ENCODE assay signal across 14 cellular contexts in genomic region chr17:28967240-28968135, GRCh38. TPM values are rescaled to one million over a fixed set of nuclear protein-coding genes. Genes with fewer than 3 reads are reported as not detected.
DNase-seq lines count a peak whose midpoint lies in the region; ATAC-seq and TF ChIP-seq lines count a peak whose summit lies in the region.
"Had no signal": no experiment of that assay in that cellular context is flagged by ENCODE, and none has a peak within 500 bp of the region (broad histone marks: within the 10 kb centered on the region; RNA-seq: fewer than 3 reads in every experiment).

No MANE protein-coding gene starts in this region.

- no peaks in the 10 kb centered on the region for H3K27me3 ChIP-seq in neural cell (ENCODE audit: insufficient read depth, low read depth, low read length)
- H3K27me3 ChIP-seq: body of pancreas, MG63 had no signal

- DNase-seq in ELF-1 (ENCODE audit: low read depth, low spot score): peak; percentile 79
- peak; percentile 83 for DNase-seq in NCI-H1694 (lab: John Stamatoyannopoulos, UW)
- no peak for DNase-seq in GM03348 (ENCODE audit: low spot score)
- DNase-seq in retina: no peak
- DNase-seq: activated T-cell treated with anti-CD3 and anti-CD28 coated beads, Interleukin-2, amount 50 U/mL, for 48 hours; Calu3; HFFc6 had no signal

- H2AFZ ChIP-seq in neural cell (ENCODE audit: low read depth, low read length): no peak overlapping the region

- no peak overlapping the region for H3K9ac ChIP-seq in neural cell (ENCODE audit: low read length)

- H3K27ac ChIP-seq in neural cell (ENCODE audit: low read length): no peak overlapping the region
- H3K27ac ChIP-seq: epithelial cell of prostate had no signal

- H3K4me3 ChIP-seq in neural cell (ENCODE audit: low read length): no peak overlapping the region
- H3K4me3 ChIP-seq: body of pancreas, MG63 had no signal

- ATAC-seq in activated T-helper 17 cell treated with anti-CD3 and anti-CD28 coated beads, Interleukin-2, amount 50 U/mL, for 72 hours (replicated peaks): no peak
- ATAC-seq in GM21528 (IDR thresholded peaks at IDR 0.05; ENCODE audit: low FRiP score, unreplicated experiment): no peak
- ATAC-seq in GM18517 (IDR thresholded peaks at IDR 0.05; ENCODE audit: unreplicated experiment): no peak

- no peak overlapping the region for H3K4me3 Mint-ChIP-seq in activated T-helper 17 cell treated with anti-CD3 and anti-CD28 coated beads, Interleukin-2, amount 50 U/mL, for 72 hours
- H3K4me3 Mint-ChIP-seq: HFFc6 had no signal

- no peaks in the 10 kb centered on the region for H3K36me3 ChIP-seq in neural cell (ENCODE audit: insufficient read depth, low read length)
- H3K36me3 ChIP-seq: MG63 had no signal

- no peaks in the 10 kb centered on the region for H3K9me3 Mint-ChIP-seq in activated T-helper 17 cell treated with anti-CD3 and anti-CD28 coated beads, Interleukin-2, amount 50 U/mL, for 72 hours
- H3K9me3 Mint-ChIP-seq: HFFc6 had no signal

- no peaks in the 10 kb centered on the region for H3F3A ChIP-seq in neural cell (ENCODE audit: insufficient read depth, low read length, poor library complexity, severe bottlenecking)

- no peaks in the 10 kb centered on the region for H3K79me2 ChIP-seq in neural cell (replicated peaks; ENCODE audit: insufficient read depth, low read length)

- no peak for TF ChIP-seq EP300 in neural cell (conservative IDR thresholded peaks at IDR 0.05; ENCODE audit: poor library complexity, severe bottlenecking)

- TF ChIP-seq RAD21 in neural cell (conservative IDR thresholded peaks at IDR 0.05): no peak

- H3K4me1 Mint-ChIP-seq in activated T-helper 17 cell treated with anti-CD3 and anti-CD28 coated beads, Interleukin-2, amount 50 U/mL, for 72 hours: no peaks in the 10 kb centered on the region

- H3K36me3 Mint-ChIP-seq in activated T-helper 17 cell treated with anti-CD3 and anti-CD28 coated beads, Interleukin-2, amount 50 U/mL, for 72 hours (ENCODE audit: low read depth): no peaks in the 10 kb centered on the region

- no peaks in the 10 kb centered on the region for H4K20me1 ChIP-seq in neural cell (ENCODE audit: insufficient read depth)

- H3K9me3 ChIP-seq in neural cell (ENCODE audit: low read length): no peaks in the 10 kb centered on the region
- H3K9me3 ChIP-seq: body of pancreas, MG63 had no signal

- peak overlapping the region; percentile 25 for H3K4me2 ChIP-seq in neural cell (ENCODE audit: low read length)

- H3K27ac Mint-ChIP-seq in activated T-helper 17 cell treated with anti-CD3 and anti-CD28 coated beads, Interleukin-2, amount 50 U/mL, for 72 hours: peak overlapping the region; percentile 42
- H3K27ac Mint-ChIP-seq: HFFc6 had no signal

- no peaks in the 10 kb centered on the region for H3K9me2 ChIP-seq in neural cell (ENCODE audit: insufficient read depth, low read length)

- TF ChIP-seq CTCF in neural cell (IDR thresholded peaks at IDR 0.05; ENCODE audit: poor library complexity, severe bottlenecking): no peak

- peaks cover 10% of the 10 kb centered on the region for H3K27me3 Mint-ChIP-seq in activated T-helper 17 cell treated with anti-CD3 and anti-CD28 coated beads, Interleukin-2, amount 50 U/mL, for 72 hours

TF ChIP-seq in neural cell, 6 proteins besides CTCF, POLR2A, EP300 and RAD21:
- TF ChIP-seq REST (IDR thresholded peaks at IDR 0.05; ENCODE audit: borderline replicate concordance): no peak
- TF ChIP-seq POLR2AphosphoS5 (IDR thresholded peaks at IDR 0.05): no peak
- no peak for TF ChIP-seq SMC3 (conservative IDR thresholded peaks at IDR 0.05; ENCODE audit: poor library complexity)
- no peak for TF ChIP-seq EZH2 (IDR thresholded peaks at IDR 0.05; ENCODE audit: borderline replicate concordance, insufficient read depth, low read length, poor library complexity, severe bottlenecking)
- no peak for TF ChIP-seq TAF1 (IDR thresholded peaks at IDR 0.05; ENCODE audit: low read depth)
- no peak for TF ChIP-seq MXI1 (conservative IDR thresholded peaks at IDR 0.05; ENCODE audit: poor library complexity, severe bottlenecking)
TF ChIP-seq in neural cell: peak in this region for 0.

RNA-seq across cellular contexts. Expression of gene PHF12, which starts 16.2 kb away (rescaled TPM):
- 10 to 100 TPM; 56.9 to 60.2 TPM for total RNA-seq in activated T-helper 17 cell treated with anti-CD3 and anti-CD28 coated beads, Interleukin-2, amount 50 U/mL, for 72 hours
- 10.4 and 12.9 TPM in 2 replicates for polyA plus RNA-seq in neural cell
- 45.0 and 60.3 TPM in 2 replicates for polyA minus RNA-seq in neural cell

RNA-seq across cellular contexts. Expression of gene SEZ6, which starts 38.3 kb away (rescaled TPM):
- total RNA-seq in activated T-helper 17 cell treated with anti-CD3 and anti-CD28 coated beads, Interleukin-2, amount 50 U/mL, for 72 hours: not detected
- polyA plus RNA-seq in neural cell: 15.1 and 17.4 TPM in 2 replicates
- polyA minus RNA-seq in neural cell: 8.5 and 16.9 TPM in 2 replicates
- total RNA-seq: body of pancreas, Calu3, HFFc6 had no signal

Comparison
In these comparisons a context has a peak if more than half of its experiments do, and no peak if none do; other contexts are left out.
1. DNase-seq: peak in ELF-1 (single experiment) and NCI-H1694 (single experiment); none in GM03348 (single experiment) and retina (single experiment).